8 cellular contexts compared by ENCODE assay signal in the genomic region with DNA sequence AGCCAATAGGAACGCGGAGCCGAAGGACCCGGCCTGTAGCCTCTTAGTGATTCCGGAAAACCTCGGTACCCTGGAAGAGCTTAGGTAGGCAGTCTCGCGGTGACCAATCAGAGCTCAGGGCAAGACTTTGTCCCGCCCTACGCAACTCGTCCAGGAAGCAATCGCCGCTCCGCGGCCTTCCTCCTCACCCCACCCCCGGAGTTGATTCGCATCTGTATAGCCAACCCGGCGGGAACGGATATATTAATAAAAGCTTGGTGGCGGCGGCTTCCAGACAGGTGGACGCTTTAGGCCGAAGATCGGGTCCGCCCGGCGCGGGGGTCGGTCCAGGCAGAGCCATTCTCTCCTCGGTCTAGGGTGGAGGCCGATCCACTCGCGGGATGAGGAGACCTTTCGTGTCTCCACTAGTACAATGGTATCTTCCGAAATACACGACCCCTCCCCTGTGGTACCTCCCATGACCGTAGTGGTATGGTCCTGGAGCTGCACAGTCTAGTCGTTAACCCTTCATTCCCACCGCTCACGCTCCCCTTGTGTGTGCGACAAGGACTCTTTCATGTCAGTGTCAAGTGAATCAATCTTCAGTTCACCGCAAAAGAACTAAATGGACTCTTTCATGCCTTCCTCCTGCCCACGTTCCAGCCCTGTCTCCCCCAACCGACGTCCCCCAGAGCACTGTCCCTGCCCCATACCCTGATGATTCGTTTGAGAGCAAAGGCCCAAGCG. TPM values are rescaled to one million over a fixed set of nuclear protein-coding genes. Genes with fewer than 3 reads are reported as not detected.
DNase-seq lines count a peak whose midpoint lies in the region; ATAC-seq, FAIRE-seq and TF ChIP-seq lines count a peak whose summit lies in the region.

No MANE protein-coding gene starts in this region.

- H3K4me1 Mint-ChIP-seq in Caco-2 (ENCODE audit: low read depth, unreplicated experiment), result peaks cover 6% of the 10 kb centered on the region

- BruUV-seq in Caco-2 (replicated peaks; lab: Mats Ljungman, UMichigan), result TSS peak; percentile 100

- POLR2A ChIA-PET in Caco-2 (lab: Charles Lee), result interaction anchor here (0.5 to 1.4 kb wide), 10 partner anchors 9 to 453 kb away, joined by 3 to 15 read pairs (median 4); partner anchors contain the start of genes HDAC6, PQBP1, RBM3 and SUV39H1

- intact Hi-C loops in Caco-2 (cut with micrococcal nuclease; ENCODE audit: unreplicated experiment), result loop anchor here (1.0 to 2.0 kb wide), 3 partner anchors 17 to 65 kb away; partner anchors contain the start of genes HDAC6 and SUV39H1

- no peaks in the 10 kb centered on the region for H3K9me3 ChIP-seq in Caco-2
- no peaks in the 10 kb centered on the region; the same call in 1 of the 2 replicates for H3K9me3 ChIP-seq in NT2/D1 (ENCODE audit: insufficient read depth, low read length)

- peak; percentile 99 for ATAC-seq in GM21381 (IDR thresholded peaks at IDR 0.05; ENCODE audit: unreplicated experiment)

- H3K27ac Mint-ChIP-seq in Caco-2 (ENCODE audit: unreplicated experiment), result peak overlapping the region; percentile 72

- no peak for TF ChIP-seq CTCF in Caco-2 (IDR thresholded peaks at IDR 0.05; ENCODE audit: insufficient read depth in 1 of 2, low read depth in 1 of 2, low read length in 1 of 2, severe bottlenecking in 1 of 2, unreplicated experiment in 1 of 2)

- no peaks in the 10 kb centered on the region; the same call in 1 of the 2 replicates for H3K4me1 ChIP-seq in Caco-2
- H3K4me1 ChIP-seq in NT2/D1 (ENCODE audit: insufficient read depth, insufficient read length), result peaks cover 3% of the 10 kb centered on the region

- H3K36me3 ChIP-seq in Caco-2 (ENCODE audit: control insufficient read depth, insufficient read depth, low read length) (no peaks in the 10 kb centered on the region), NT2/D1 (ENCODE audit: insufficient read depth, insufficient read length, low read length) (no peaks in the 10 kb centered on the region)

- FAIRE-seq in endometrium (lab: Jason Lieb, UNC), result peak; percentile 88

- peak overlapping the region; percentile 89 for H3K9ac ChIP-seq in NT2/D1 (ENCODE audit: insufficient read length, low read depth)

- peak; percentile 91 to 96 for DNase-seq in Caco-2
- DNase-seq in HUDEP-2 (lab: John Stamatoyannopoulos, UW; ENCODE audit: unreplicated experiment in 76 of 76), result peak in 75 of 76 experiments; percentile 22 to 93 (median 83)
- peak; percentile 98 for DNase-seq in NT2/D1 (ENCODE audit: low read depth, low spot score)
- peak; percentile 79 for DNase-seq in activated CD8-positive, alpha-beta memory T cell treated with anti-CD3 and anti-CD28 coated beads, Interleukin-2, amount 50 U/mL, for 4 hours
- peak; percentile 94 for DNase-seq in mesenteric fat pad (ENCODE audit: low spot score)
- peak; percentile 55 for DNase-seq in stimulated activated CD8-positive, alpha-beta memory T cell treated with anti-CD3 and anti-CD28 coated beads, Interleukin-15, amount 100 ng/mL, for 1 hour (ENCODE audit: low read depth)

- H3K27me3 ChIP-seq in Caco-2 (replicated peaks; ENCODE audit: control insufficient read depth, insufficient read depth, low read length) (no peaks in the 10 kb centered on the region), NT2/D1 (ENCODE audit: insufficient read depth, insufficient read length) (no peaks in the 10 kb centered on the region)

- H3K36me3 Mint-ChIP-seq in Caco-2 (ENCODE audit: insufficient read depth, unreplicated experiment), result peaks cover 12% of the 10 kb centered on the region

- CTCF ChIA-PET in Caco-2 (lab: Charles Lee), result interaction anchor here (0.6 to 1.0 kb wide), 2 partner anchors 106 to 523 kb away, joined by 3 to 4 read pairs; no protein-coding TSS in a partner anchor

- H3K4me3 ChIP-seq in Caco-2 (ENCODE audit: low read depth, low read length) (peak overlapping the region; percentile 56), NT2/D1 (ENCODE audit: insufficient read length, low read depth) (peak overlapping the region; percentile 61)

- no peaks in the 10 kb centered on the region for H3K27me3 Mint-ChIP-seq in Caco-2 (ENCODE audit: insufficient read depth, unreplicated experiment)

- no peaks in the 10 kb centered on the region for H3K9me3 Mint-ChIP-seq in Caco-2 (ENCODE audit: unreplicated experiment)

- H3K4me3 Mint-ChIP-seq in Caco-2 (ENCODE audit: unreplicated experiment), result peak overlapping the region; percentile 77

RNA-seq across cellular contexts. Expression of gene GLOD5, which starts 24.2 kb away (rescaled TPM):
- total RNA-seq in Caco-2 (2022), result not detected in 2 replicates
- not detected for total RNA-seq in mesenteric fat pad

RNA-seq across cellular contexts. Expression of gene SUV39H1, which starts 40.8 kb away (rescaled TPM):
- total RNA-seq in Caco-2 (2022), result 13.9 and 15.8 TPM in 2 replicates
- total RNA-seq in mesenteric fat pad, result 5.1 TPM

RNA-seq across cellular contexts. Expression of gene GATA1, which starts 49.0 kb away (rescaled TPM):
- not detected in 2 replicates for total RNA-seq in Caco-2 (2022)
- total RNA-seq in mesenteric fat pad, result not detected

RNA-seq across cellular contexts. Expression of gene WAS, which starts 53.8 kb away (rescaled TPM):
- total RNA-seq in Caco-2 (2022) (0.39 and 0.43 TPM in 2 replicates), mesenteric fat pad (22.0 TPM)

Comparison
In these comparisons a context has a peak if more than half of its experiments do, and no peak if none do; other contexts are left out.
1. Peak in every context shown above with its lines: DNase-seq, ATAC-seq and H3K4me3 ChIP-seq.